8 cellular contexts compared by ENCODE assay signal in the genomic region with DNA sequence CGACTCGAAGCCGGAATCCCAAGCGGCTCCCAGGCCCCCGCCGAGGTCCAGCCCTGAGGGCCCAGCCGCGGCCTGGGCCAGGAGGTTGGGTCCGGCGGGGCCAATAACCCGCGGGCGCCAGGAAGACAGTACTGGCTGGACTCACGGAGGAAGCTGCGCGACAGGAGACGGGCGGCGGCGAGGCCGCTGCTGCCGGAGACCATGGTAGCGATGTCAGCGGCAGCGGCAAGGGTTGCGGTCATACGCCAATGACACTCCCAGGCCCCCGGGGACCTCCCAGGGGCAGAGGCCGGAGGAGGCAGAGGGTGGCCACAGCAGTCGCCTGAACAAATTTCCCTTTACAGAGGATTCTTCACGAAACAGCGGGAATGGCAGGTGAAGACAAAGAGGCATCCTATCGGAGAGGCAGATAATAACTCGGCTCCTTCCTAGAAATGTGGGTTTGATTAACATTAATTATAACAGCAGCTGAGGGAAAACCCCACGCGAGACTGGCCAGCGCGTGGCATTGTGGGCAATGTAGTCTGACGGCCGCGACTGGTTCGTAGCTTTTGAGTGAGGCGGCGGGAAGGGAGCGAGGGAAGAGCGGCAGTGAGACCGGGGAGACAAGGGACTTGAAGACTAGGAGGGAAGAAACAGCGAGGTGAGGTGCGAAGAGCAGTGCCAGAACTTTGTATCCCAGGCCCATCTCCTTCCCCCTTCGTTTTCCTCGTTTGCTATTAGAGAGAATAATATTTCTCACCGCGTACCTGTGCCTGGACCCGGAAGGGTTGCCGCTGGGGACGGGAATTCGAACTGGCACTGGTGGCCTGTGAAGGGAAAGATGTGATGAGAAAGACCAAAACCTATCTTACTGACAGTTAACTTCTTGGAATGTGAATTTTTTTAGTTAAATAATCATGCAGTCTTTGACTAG. TPM values are rescaled to one million over a fixed set of nuclear protein-coding genes. Genes with fewer than 3 reads are reported as not detected.
DNase-seq lines count a peak whose midpoint lies in the region; ATAC-seq and TF ChIP-seq lines count a peak whose summit lies in the region.

Gene SUCLG1 (minus strand): TSS at position 253 of the 916 bp plus-strand sequence. CDS start 11 bp downstream, at position 242.

- WGBS in right lobe of liver (ENCODE audit: insufficient coverage, low coverage, low lambda C conversion rate, missing lambda C conversion rate), result 0% methylated on average over 32 of the region's 57 CpGs

- peaks cover 0 to 48% (median 15%) of the 10 kb centered on the region in 4 donors for H3K4me1 ChIP-seq in right lobe of liver

- peak within 1 kb of the TSS; percentile 90 for H3K27ac Mint-ChIP-seq in activated CD4-positive, alpha-beta memory T cell treated with anti-CD3 and anti-CD28 coated beads for 36 hours

- DNase-seq in CD1c-positive myeloid dendritic cell (ENCODE audit: extremely low spot score), result peak; percentile 92
- DNase-seq in NCI-H82 treated with DMSO at 0.1 percent for 48 hours (lab: John Stamatoyannopoulos, UW; ENCODE audit: unreplicated experiment), result peak; percentile 66
- DNase-seq in activated CD4-positive, alpha-beta memory T cell treated with anti-CD3 and anti-CD28 coated beads for 36 hours, result peak; percentile 91
- peak; percentile 84 to 92 (median 89) for DNase-seq in dorsolateral prefrontal cortex
- peak; percentile 89 to 93 (median 92) for DNase-seq in right lobe of liver
- DNase-seq in stimulated activated CD4-positive, alpha-beta T cell treated with anti-CD3 and anti-CD28 coated beads, Interleukin-4, amount 100 ng/mL, for 48 hours (ENCODE audit: low read depth in 2 of 2), result peak; percentile 74 to 81

- H3K27ac ChIP-seq in dorsolateral prefrontal cortex (peak within 1 kb of the TSS; percentile 72 to 99 (median 96)), right lobe of liver (peak within 1 kb of the TSS; percentile 90 to 96 (median 94))

- POLR2A ChIA-PET in activated CD4-positive, alpha-beta memory T cell treated with anti-CD3 and anti-CD28 coated beads for 36 hours (lab: Charles Lee), result interaction anchor here (0.6 to 1.7 kb wide), 3 partner anchors 12 to 552 kb away, joined by 3 to 7 read pairs (median 3); no protein-coding TSS in a partner anchor

- H3K4me3 Mint-ChIP-seq in activated CD4-positive, alpha-beta memory T cell treated with anti-CD3 and anti-CD28 coated beads for 36 hours, result peak within 1 kb of the TSS; percentile 98

- H3K36me3 ChIP-seq in right lobe of liver, result no peaks in the 10 kb centered on the region

- peaks cover 40% of the 10 kb centered on the region for H3K4me1 Mint-ChIP-seq in activated CD4-positive, alpha-beta memory T cell treated with anti-CD3 and anti-CD28 coated beads for 36 hours (ENCODE audit: low read depth)

- no peaks in the 10 kb centered on the region for H3K9me3 Mint-ChIP-seq in activated CD4-positive, alpha-beta memory T cell treated with anti-CD3 and anti-CD28 coated beads for 36 hours

- TF ChIP-seq POLR2A in right lobe of liver (IDR thresholded peaks at IDR 0.05), result peak; percentile 85

- H3K27me3 ChIP-seq in dorsolateral prefrontal cortex (no peaks in the 10 kb centered on the region), right lobe of liver (no peaks in the 10 kb centered on the region)

- no peaks in the 10 kb centered on the region for H3K27me3 Mint-ChIP-seq in activated CD4-positive, alpha-beta memory T cell treated with anti-CD3 and anti-CD28 coated beads for 36 hours

- H3K9me3 ChIP-seq in right lobe of liver, result no peaks in the 10 kb centered on the region

- H3K36me3 Mint-ChIP-seq in activated CD4-positive, alpha-beta memory T cell treated with anti-CD3 and anti-CD28 coated beads for 36 hours, result peaks cover 1% of the 10 kb centered on the region

- H3K4me3 ChIP-seq in dorsolateral prefrontal cortex, result peak within 1 kb of the TSS; percentile 60 to 100 (median 98)
- H3K4me3 ChIP-seq in right lobe of liver, result peak within 1 kb of the TSS; percentile 94 to 98 (median 94)

- peak in 24 of 56 donors; percentile 2 to 59 (median 26) for TF ChIP-seq CTCF in dorsolateral prefrontal cortex (IDR thresholded peaks at IDR 0.05 in 54 of 56, conservative IDR thresholded peaks at IDR 0.05 in 2 of 56; ENCODE audit: low read depth in 1 of 56, partially characterized antibody in 56 of 56)
- TF ChIP-seq CTCF in right lobe of liver (IDR thresholded peaks at IDR 0.05), result peak in 1 of 4 donors; percentile 6

- intact Hi-C loops in activated CD4-positive, alpha-beta memory T cell treated with anti-CD3 and anti-CD28 coated beads for 36 hours (cut with micrococcal nuclease), result loop anchor here (1.0 to 2.0 kb wide), 3 partner anchors 22 to 466 kb away; partner anchors contain the start of gene DNAH6
- intact Hi-C loops in dorsolateral prefrontal cortex (cut with DNase I) (loop anchor here in 1 of 2 donors (2.0 kb wide), 1 partner anchor 512 kb away; the partner anchor contains the start of gene KCMF1), right lobe of liver (cut with DNase I) (no loop called here)

- ATAC-seq in GM19438 (IDR thresholded peaks at IDR 0.05; ENCODE audit: low read depth, unreplicated experiment) (peak; percentile 96), HG03575 (IDR thresholded peaks at IDR 0.05; ENCODE audit: extremely low read depth, insufficient number of reproducible peaks, low FRiP score, unreplicated experiment) (peak; percentile 94), right lobe of liver (peak; percentile 90 to 98 (median 96))

- CTCF ChIA-PET in activated CD4-positive, alpha-beta memory T cell treated with anti-CD3 and anti-CD28 coated beads for 36 hours (lab: Charles Lee), result interaction anchor here (0.6 to 1.6 kb wide), 3 partner anchors 282 to 467 kb away, joined by 3 to 11 read pairs (median 3); no protein-coding TSS in a partner anchor

RNA-seq across cellular contexts. Expression of gene SUCLG1, which starts in this region (rescaled TPM):
- 10 to 100 TPM; 70.3 to 70.4 TPM for total RNA-seq in activated CD4-positive, alpha-beta memory T cell treated with anti-CD3 and anti-CD28 coated beads for 36 hours
- total RNA-seq in dorsolateral prefrontal cortex (10 to 100 TPM; 44.4 to 93.6 (median 71.6) TPM), right lobe of liver (10 to 100 TPM; 73.4 to 86.7 (median 82.8) TPM)

Comparison
In these comparisons a context has a peak if more than half of its experiments do, and no peak if none do; other contexts are left out.
1. Peak in every context shown above with its lines: DNase-seq, ATAC-seq, H3K4me3 ChIP-seq and H3K27ac ChIP-seq.